2 cellular contexts compared by ENCODE assay signal in genomic region chr10:43261578-43261965, GRCh38.
TF ChIP-seq lines count a peak whose summit lies in the region.

No MANE protein-coding gene starts in this region.

TF ChIP-seq in liver, 16 proteins besides CTCF, POLR2A, EP300 and RAD21 (continued from another document):
- TF ChIP-seq ZBTB33 (IDR thresholded peaks at IDR 0.05) = no peak
TF ChIP-seq in liver: peak in this region for 1.

TF ChIP-seq in HepG2, 621 proteins besides CTCF, POLR2A, EP300 and RAD21 (continued from another document):
- no peak for TF ChIP-seq DMTF1 (CRISPR knock-in tag; IDR thresholded peaks at IDR 0.05)
- TF ChIP-seq ZNF343 (CRISPR knock-in tag; IDR thresholded peaks at IDR 0.05) = no peak
